25 cellular contexts compared by ENCODE assay signal in the genomic region with DNA sequence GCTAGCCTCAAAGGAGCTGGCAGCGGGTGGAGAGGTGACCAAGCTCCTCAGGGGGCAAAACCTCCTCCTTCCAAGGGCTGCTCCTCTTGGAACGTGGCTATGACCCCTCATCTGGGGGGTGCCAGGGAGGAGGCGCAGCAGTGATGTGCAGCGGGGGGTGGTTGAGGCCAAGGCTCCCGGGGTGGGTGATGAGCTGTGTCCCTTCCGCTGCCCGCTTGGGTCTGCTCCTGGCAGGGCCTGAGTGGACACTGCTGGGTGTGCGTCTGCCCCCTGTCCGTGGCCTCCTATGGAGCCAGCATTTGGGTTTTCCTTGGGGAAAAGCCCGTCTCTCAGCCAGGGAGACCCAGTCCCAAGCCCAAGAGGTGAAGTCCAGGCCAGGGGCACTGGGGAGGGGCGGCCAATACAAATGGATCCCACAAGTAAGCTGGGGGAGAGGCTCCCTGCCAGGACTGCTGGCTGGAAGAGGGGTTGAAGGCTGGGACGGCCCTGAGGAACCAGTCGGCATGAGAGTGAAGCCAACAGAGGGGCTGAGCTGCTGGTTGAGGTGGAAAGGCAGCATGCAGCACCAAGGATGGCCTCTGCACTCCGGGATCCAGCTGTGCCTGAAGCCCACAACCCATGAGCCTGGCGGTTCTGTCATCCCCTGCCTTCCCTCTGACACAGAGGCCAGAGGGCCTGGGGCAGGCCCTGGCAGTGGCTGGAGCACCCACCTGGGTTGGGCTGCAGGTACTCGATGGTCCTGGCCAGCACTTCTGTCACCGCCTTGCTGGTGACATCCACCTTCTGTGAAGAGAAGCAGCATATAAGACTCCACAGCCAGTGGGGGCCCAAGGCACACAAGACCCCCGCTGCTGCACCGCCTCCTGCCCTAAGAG. TPM values are rescaled to one million over a fixed set of nuclear protein-coding genes. Genes with fewer than 3 reads are reported as not detected.
DNase-seq lines count a peak whose midpoint lies in the region; ATAC-seq and TF ChIP-seq lines count a peak whose summit lies in the region.
"Had no signal": no experiment of that assay in that cellular context is flagged by ENCODE, and none has a peak within 500 bp of the region (broad histone marks: within the 10 kb centered on the region; RNA-seq: fewer than 3 reads in every experiment).

No MANE protein-coding gene starts in this region.

- TF ChIP-seq CTCF in Caco-2 (IDR thresholded peaks at IDR 0.05; ENCODE audit: insufficient read depth in 1 of 2, low read depth in 1 of 2, low read length in 1 of 2, severe bottlenecking in 1 of 2, unreplicated experiment in 1 of 2) = no peak
- no peak for TF ChIP-seq CTCF in nephron progenitor cell (IDR thresholded peaks at IDR 0.05)
- no peak for TF ChIP-seq CTCF in right atrium auricular region (IDR thresholded peaks at IDR 0.05)

- H3K36me3 Mint-ChIP-seq in Caco-2 (ENCODE audit: insufficient read depth, unreplicated experiment) = peaks cover 93% of the 10 kb centered on the region
- peaks cover 5% of the 10 kb centered on the region for H3K36me3 Mint-ChIP-seq in activated naive CD8-positive, alpha-beta T cell treated with anti-CD3 and anti-CD28 coated beads, Interleukin-2, amount 50 U/mL, for 24 hours (ENCODE audit: low read depth)
- H3K36me3 Mint-ChIP-seq in nephron progenitor cell (ENCODE audit: low read depth) = no peaks in the 10 kb centered on the region

- H3K4me3 Mint-ChIP-seq in Caco-2 (ENCODE audit: unreplicated experiment) (no peak overlapping the region), nephron progenitor cell (no peak overlapping the region)
- no peak overlapping the region for H3K4me3 Mint-ChIP-seq in activated naive CD8-positive, alpha-beta T cell treated with anti-CD3 and anti-CD28 coated beads, Interleukin-2, amount 50 U/mL, for 24 hours
- H3K4me3 Mint-ChIP-seq: CD8-positive, alpha-beta memory T cell had no signal

- peaks cover 63% of the 10 kb centered on the region for H4K20me1 ChIP-seq in BLaER1

- no peaks in the 10 kb centered on the region for H3K4me1 Mint-ChIP-seq in Caco-2 (ENCODE audit: low read depth, unreplicated experiment)
- peaks cover 29% of the 10 kb centered on the region for H3K4me1 Mint-ChIP-seq in activated naive CD8-positive, alpha-beta T cell treated with anti-CD3 and anti-CD28 coated beads, Interleukin-2, amount 50 U/mL, for 24 hours
- peaks cover 38% of the 10 kb centered on the region for H3K4me1 Mint-ChIP-seq in nephron progenitor cell

- no peaks in the 10 kb centered on the region for H3K27me3 ChIP-seq in BLaER1
- no peaks in the 10 kb centered on the region for H3K27me3 ChIP-seq in Caco-2 (replicated peaks; ENCODE audit: control insufficient read depth, insufficient read depth, low read length)
- H3K27me3 ChIP-seq in right atrium auricular region = no peaks in the 10 kb centered on the region
- H3K27me3 ChIP-seq: breast epithelium, esophagus muscularis mucosa, hepatocyte, transverse colon had no signal

- no peak for DNase-seq in Caco-2
- no peak for DNase-seq in activated naive CD8-positive, alpha-beta T cell treated with anti-CD3 and anti-CD28 coated beads, Interleukin-2, amount 50 U/mL, for 24 hours
- no peak for DNase-seq in nephron progenitor cell
- DNase-seq in right atrium auricular region (ENCODE audit: low spot score) = no peak
- DNase-seq in NCI-H1436 (lab: John Stamatoyannopoulos, UW) = no peak
- DNase-seq: activated CD4-positive, alpha-beta T cell treated with anti-CD3 and anti-CD28 coated beads, Interleukin-2, amount 50 U/mL, for 48 hours; activated effector memory CD4-positive, alpha-beta T cell treated with Interleukin-2 at 50 U/mL for 16 hours; CD8-positive, alpha-beta memory T cell; DMS153; foreskin melanocyte; midbrain; NCI-H2171 treated with DMSO at 0.1 percent for 48 hours; NCI-H526; T-helper 9 cell; transverse colon; WERI-Rb-1 had no signal

- no TSS peak for BruUV-seq in Caco-2 (replicated peaks; lab: Mats Ljungman, UMichigan)

- peak overlapping the region; percentile 66 for H3K27ac Mint-ChIP-seq in Caco-2 (ENCODE audit: unreplicated experiment)
- peak overlapping the region; percentile 22 for H3K27ac Mint-ChIP-seq in activated naive CD8-positive, alpha-beta T cell treated with anti-CD3 and anti-CD28 coated beads, Interleukin-2, amount 50 U/mL, for 24 hours
- H3K27ac Mint-ChIP-seq in nephron progenitor cell = peak overlapping the region; percentile 74

- H3K4me2 ChIP-seq in BLaER1 = peak overlapping the region; percentile 36
- H3K4me2 ChIP-seq: hepatocyte had no signal

- CTCF ChIA-PET in Caco-2 (lab: Charles Lee) = interaction anchor here (0.6 kb wide), 1 partner anchor 92 kb away, joined by 5 read pairs; no protein-coding TSS in a partner anchor

- POLR2A ChIA-PET in Caco-2 (lab: Charles Lee) = no interaction called here

- no peak for ATAC-seq in activated naive CD8-positive, alpha-beta T cell treated with anti-CD3 and anti-CD28 coated beads, Interleukin-2, amount 50 U/mL, for 24 hours
- no peak for ATAC-seq in GM21526 (IDR thresholded peaks at IDR 0.05; ENCODE audit: low FRiP score, unreplicated experiment)
- ATAC-seq: left lobe of liver had no signal

- H3K27ac ChIP-seq in BLaER1 = peak overlapping the region; percentile 62
- no peak overlapping the region for H3K27ac ChIP-seq in right atrium auricular region
- H3K27ac ChIP-seq: breast epithelium, coronary artery, esophagus muscularis mucosa, hepatocyte, transverse colon, WERI-Rb-1 had no signal

- peaks cover 61% of the 10 kb centered on the region for H3K4me1 ChIP-seq in BLaER1
- 0 out of 2 replicates have a peak, but pooled peaks cover under 1% of the 10 kb centered on the region for H3K4me1 ChIP-seq in Caco-2
- H3K4me1 ChIP-seq in right atrium auricular region = peaks cover 0 to 45% of the 10 kb centered on the region in 2 donors

- no peaks in the 10 kb centered on the region for H3K9me3 Mint-ChIP-seq in Caco-2 (ENCODE audit: unreplicated experiment)
- H3K9me3 Mint-ChIP-seq in activated naive CD8-positive, alpha-beta T cell treated with anti-CD3 and anti-CD28 coated beads, Interleukin-2, amount 50 U/mL, for 24 hours = no peaks in the 10 kb centered on the region
- no peaks in the 10 kb centered on the region for H3K9me3 Mint-ChIP-seq in nephron progenitor cell
- H3K9me3 Mint-ChIP-seq: CD8-positive, alpha-beta memory T cell; neural crest cell had no signal

- H3K9ac ChIP-seq in BLaER1 = 0 out of 2 replicates have a peak overlapping the region, but pooled peaks have one; percentile 29

- H3K36me3 ChIP-seq in BLaER1 (peaks cover 63% of the 10 kb centered on the region), Caco-2 (ENCODE audit: control insufficient read depth, insufficient read depth, low read length) (peaks cover 4% of the 10 kb centered on the region), right atrium auricular region (peaks cover 53% of the 10 kb centered on the region)
- H3K36me3 ChIP-seq: breast epithelium had no signal

- no peaks in the 10 kb centered on the region for H3K9me3 ChIP-seq in BLaER1
- no peaks in the 10 kb centered on the region for H3K9me3 ChIP-seq in Caco-2
- H3K9me3 ChIP-seq in right atrium auricular region = no peaks in the 10 kb centered on the region
- H3K9me3 ChIP-seq: breast epithelium, esophagus muscularis mucosa, transverse colon had no signal

- H3K4me3 ChIP-seq in BLaER1 (no peak overlapping the region), Caco-2 (ENCODE audit: low read depth, low read length) (no peak overlapping the region), right atrium auricular region (no peak overlapping the region)
- H3K4me3 ChIP-seq: breast epithelium, coronary artery, esophagus muscularis mucosa, hepatocyte, transverse colon had no signal

- H3K27me3 Mint-ChIP-seq in Caco-2 (ENCODE audit: insufficient read depth, unreplicated experiment) (no peaks in the 10 kb centered on the region), nephron progenitor cell (ENCODE audit: low read depth, poor library complexity) (no peaks in the 10 kb centered on the region)
- no peaks in the 10 kb centered on the region for H3K27me3 Mint-ChIP-seq in activated naive CD8-positive, alpha-beta T cell treated with anti-CD3 and anti-CD28 coated beads, Interleukin-2, amount 50 U/mL, for 24 hours
- H3K27me3 Mint-ChIP-seq: progenitor cell of endocrine pancreas had no signal

- intact Hi-C loops in Caco-2 (cut with micrococcal nuclease; ENCODE audit: unreplicated experiment) = no loop called here

RNA-seq across cellular contexts. Expression of a gene that starts 22.7 kb away (rescaled TPM):
- total RNA-seq in Caco-2 (2022) (34.9 and 35.7 TPM in 2 replicates), right atrium auricular region (1 to 10 TPM; 6.2 to 7.3 TPM)

RNA-seq across cellular contexts. Expression of a gene that starts 27.4 kb away (rescaled TPM):
- total RNA-seq in Caco-2 (2022) (70.7 and 71.6 TPM in 2 replicates), right atrium auricular region (10 to 100 TPM in 1 of 2 donors, 1 to 10 TPM in 1; 4.8 to 11.8 TPM)

RNA-seq across cellular contexts. Expression of a gene that starts 34.3 kb away (rescaled TPM):
- total RNA-seq in Caco-2 (2022) (91.3 and 91.5 TPM in 2 replicates), right atrium auricular region (10 to 100 TPM; 17.5 to 31.9 TPM)

RNA-seq across cellular contexts. Expression of a gene that starts 36.4 kb away (rescaled TPM):
- total RNA-seq in Caco-2 (2022) (53.9 and 63.1 TPM in 2 replicates), right atrium auricular region (1 to 10 TPM; 2.6 to 5.0 TPM)

Comparison
In these comparisons a context has a peak if more than half of its experiments do, and no peak if none do; other contexts are left out.
1. H3K27ac Mint-ChIP-seq: peak in every context shown above with its lines; median percentile 74 in nephron progenitor cell; 66 in Caco-2; 22 in activated naive CD8-positive, alpha-beta T cell treated with anti-CD3 and anti-CD28 coated beads, Interleukin-2, amount 50 U/mL, for 24 hours.